In genomic region chr6:55319961-55320690, GRCh38 we compare ENCODE assay signal across 29 cellular contexts. TPM values are rescaled to one million over a fixed set of nuclear protein-coding genes. Genes with fewer than 3 reads are reported as not detected.
"Had no signal": no experiment of that assay in that cellular context is flagged by ENCODE, and none has a peak within 500 bp of the region (broad histone marks: within the 10 kb centered on the region; RNA-seq: fewer than 3 reads in every experiment).

No MANE protein-coding gene starts in this region.

- H3K27me3 ChIP-seq: ascending aorta had no signal

- H3K36me3 Mint-ChIP-seq: activated naive CD8-positive, alpha-beta T cell treated with anti-CD3 and anti-CD28 coated beads, Interleukin-2, amount 10 ng/mL, durations not matched to agents 7 days and 5 days; brain had no signal

- H3K4me1 ChIP-seq: ascending aorta had no signal

- H3K27me3 Mint-ChIP-seq: activated naive CD8-positive, alpha-beta T cell treated with anti-CD3 and anti-CD28 coated beads, Interleukin-2, amount 10 ng/mL, durations not matched to agents 7 days and 5 days; brain; central memory CD8-positive, alpha-beta T cell had no signal

- H3K36me3 ChIP-seq: ascending aorta had no signal

- H3K4me1 Mint-ChIP-seq: activated naive CD8-positive, alpha-beta T cell treated with anti-CD3 and anti-CD28 coated beads, Interleukin-2, amount 10 ng/mL, durations not matched to agents 7 days and 5 days; brain; central memory CD8-positive, alpha-beta T cell had no signal

- DNase-seq: activated CD4-positive, CD25-positive, alpha-beta regulatory T cell; activated CD8-positive, alpha-beta memory T cell treated with anti-CD3 and anti-CD28 coated beads, Interleukin-2, amount 50 U/mL, for 48 hours; activated CD8-positive, alpha-beta T cell treated with anti-CD3 and anti-CD28 coated beads, Interleukin-2, amount 10 ng/mL, durations not matched to agents 7 days and 5 days; activated naive CD4-positive, alpha-beta T cell treated with anti-CD3 and anti-CD28 coated beads, Interleukin-2, amount 50 U/mL, for 16 hours; activated naive CD8-positive, alpha-beta T cell treated with anti-CD3 and anti-CD28 coated beads, Interleukin-2, amount 10 ng/mL, durations not matched to agents 7 days and 5 days; activated T-cell treated with anti-CD3 and anti-CD28 coated beads, Interleukin-2, amount 50 U/mL, for 1 hour; amniotic stem cell; KBM-7; NCI-H1092; NCI-H1417; NCI-H1694; NCI-H2029 treated with DMSO at 0.1 percent for 48 hours; NCI-H345; NCI-H510A; NCI-H526 treated with DMSO at 0.1 percent for 48 hours; NCI-H82; RPMI8226; T-helper 1 cell had no signal

- H3K9me3 ChIP-seq: ascending aorta had no signal

- H3K4me3 ChIP-seq: ascending aorta, SK-N-MC had no signal

- H3K27ac ChIP-seq: ascending aorta, SK-N-MC, VCaP had no signal

- H3K4me3 Mint-ChIP-seq: activated CD8-positive, alpha-beta T cell treated with anti-CD3 and anti-CD28 coated beads, Interleukin-2, amount 10 ng/mL, durations not matched to agents 7 days and 5 days; activated naive CD8-positive, alpha-beta T cell treated with anti-CD3 and anti-CD28 coated beads, Interleukin-2, amount 10 ng/mL, durations not matched to agents 7 days and 5 days; brain; central memory CD8-positive, alpha-beta T cell had no signal

- H3K27ac Mint-ChIP-seq: activated CD8-positive, alpha-beta T cell treated with anti-CD3 and anti-CD28 coated beads, Interleukin-2, amount 10 ng/mL, durations not matched to agents 7 days and 5 days; activated naive CD8-positive, alpha-beta T cell treated with anti-CD3 and anti-CD28 coated beads, Interleukin-2, amount 10 ng/mL, durations not matched to agents 7 days and 5 days; brain had no signal

- ATAC-seq: activated CD8-positive, alpha-beta T cell treated with anti-CD3 and anti-CD28 coated beads, Interleukin-2, amount 10 ng/mL, durations not matched to agents 7 days and 5 days; Panc1; Right ventricle myocardium inferior had no signal

RNA-seq across cellular contexts. Expression of gene GFRAL, which starts 7.1 kb away (rescaled TPM):
- total RNA-seq: activated CD8-positive, alpha-beta T cell treated with anti-CD3 and anti-CD28 coated beads, Interleukin-2, amount 10 ng/mL, durations not matched to agents 7 days and 5 days; activated naive CD8-positive, alpha-beta T cell treated with anti-CD3 and anti-CD28 coated beads, Interleukin-2, amount 10 ng/mL, durations not matched to agents 7 days and 5 days; ascending aorta; LHCN-M2; M059J; OCI-LY7; Right ventricle myocardium inferior; T-helper 2 cell treated with Interferon-gamma antibody and Interleukin-4, amounts not matched to agents 100 ng/mL and 5 ng/mL, for 36 hours had no signal
